Comparison of ENCODE assay signal across 1 cellular context in genomic region chr19:4471400-4472173, GRCh38.
A peak's percentile ranks its signal among the peaks of the same experiment; 100 is the strongest.
TF ChIP-seq lines count a peak whose summit lies in the region.

No MANE protein-coding gene starts in this region.

TF ChIP-seq in IMR-90, 13 proteins besides CTCF, POLR2A, EP300 and RAD21 (continued from another document):
- TF ChIP-seq USF2 (IDR thresholded peaks at IDR 0.05; ENCODE audit: low read depth, low read length) (peak; percentile 100), RFX5 (IDR thresholded peaks at IDR 0.05; ENCODE audit: low read depth, low read length) (no peak)
TF ChIP-seq in IMR-90: peak in this region for 3.
